ENCODE assay signal across 8 cellular contexts in the genomic region with DNA sequence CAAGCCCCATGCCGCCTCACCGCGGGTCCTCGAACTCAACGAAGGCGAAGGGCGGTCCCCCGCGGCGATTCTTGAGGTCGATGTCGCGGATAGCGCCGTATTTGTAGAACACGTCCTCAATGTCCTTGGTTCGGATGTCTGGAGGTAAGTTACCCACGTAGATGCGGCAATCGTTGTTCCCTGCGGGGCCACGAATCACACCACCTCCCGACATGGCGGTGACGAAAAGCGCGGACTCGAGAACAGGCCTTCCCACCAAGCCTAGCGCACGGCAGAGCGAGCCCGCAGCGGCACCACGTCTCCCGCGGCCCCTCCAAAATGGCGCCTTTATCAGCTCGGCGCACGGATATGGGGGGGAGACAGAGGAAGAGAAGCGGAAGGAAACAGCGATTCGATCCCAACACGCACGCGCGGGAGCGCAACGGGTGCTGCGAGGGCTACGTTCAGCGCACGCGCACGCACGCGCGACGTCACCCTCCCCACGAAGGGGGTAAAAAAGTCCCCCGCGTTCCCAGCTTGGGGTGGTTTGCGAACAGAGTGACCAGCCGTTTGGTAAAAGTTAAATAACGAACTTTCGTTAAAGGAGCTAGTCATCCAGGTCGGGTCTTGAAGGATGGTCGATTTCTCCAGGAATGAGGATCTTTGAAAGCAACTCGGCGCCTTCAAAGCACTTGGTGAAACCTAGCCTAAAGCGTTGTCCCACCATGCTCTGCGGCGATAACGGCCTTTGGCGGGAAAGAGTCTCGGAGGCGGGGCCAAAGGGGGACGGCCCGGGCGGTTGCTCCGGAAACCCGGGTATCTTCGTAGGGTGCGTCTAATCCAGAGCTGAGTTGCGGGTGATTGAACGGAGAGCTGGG. TPM values are rescaled to one million over a fixed set of nuclear protein-coding genes. Genes with fewer than 3 reads are reported as not detected.
DNase-seq lines count a peak whose midpoint lies in the region; TF ChIP-seq lines count a peak whose summit lies in the region.

Gene SRSF1 (minus strand): TSS at position 323 of the 857 bp plus-strand sequence. CDS start 109 bp downstream, at position 214.

- peaks cover 19% of the 10 kb centered on the region for H3K4me1 ChIP-seq in ES-I3 (ENCODE audit: insufficient read depth, low read length)
- H3K4me1 ChIP-seq in HAP-1 = peaks cover 24% of the 10 kb centered on the region
- peaks cover 15% of the 10 kb centered on the region for H3K4me1 ChIP-seq in MM.1S (ENCODE audit: low read length)
- H3K4me1 ChIP-seq in stomach smooth muscle (ENCODE audit: control insufficient read depth, insufficient read depth, low read length) = peaks cover 27% of the 10 kb centered on the region

- no peaks in the 10 kb centered on the region for H3K9me2 ChIP-seq in MM.1S (replicated peaks; ENCODE audit: insufficient read depth, low read length)

- H3K9ac ChIP-seq in ES-I3 (ENCODE audit: low read depth, low read length) (peak within 1 kb of the TSS; percentile 99), MM.1S (ENCODE audit: low read length) (peak within 1 kb of the TSS; percentile 100), stomach smooth muscle (ENCODE audit: low read length in 2 of 2) (peak within 1 kb of the TSS; percentile 91 to 100)

- H3K9me3 Mint-ChIP-seq in neural crest cell = peaks cover 5% of the 10 kb centered on the region

- H3K4me1 Mint-ChIP-seq in neural crest cell = peaks cover 74% of the 10 kb centered on the region

- H3K4me3 ChIP-seq in HAP-1 (peak within 1 kb of the TSS; percentile 96), MM.1S (ENCODE audit: low read length) (peak within 1 kb of the TSS; percentile 99), fibroblast of villous mesenchyme (ENCODE audit: low read depth, low read length) (peak within 1 kb of the TSS; percentile 97), stomach smooth muscle (ENCODE audit: low read length in 2 of 2) (peak within 1 kb of the TSS; percentile 76 to 100)

- H3K36me3 Mint-ChIP-seq in neural crest cell (ENCODE audit: low read depth) = peaks cover 51% of the 10 kb centered on the region

- TF ChIP-seq CTCF in MM.1S (IDR thresholded peaks at IDR 0.05; ENCODE audit: low read length) (no peak), fibroblast of villous mesenchyme (IDR thresholded peaks at IDR 0.05; ENCODE audit: insufficient read depth, low read depth, low read length) (no peak), neural crest cell (conservative IDR thresholded peaks at IDR 0.05) (no peak)

- peaks cover 33% of the 10 kb centered on the region for H4K20me1 ChIP-seq in MM.1S (ENCODE audit: insufficient read depth, low read length)

- H2AFZ ChIP-seq in MM.1S (ENCODE audit: low read length) = peak within 1 kb of the TSS; percentile 88

- DNase-seq in HAP-1 (ENCODE audit: low spot score in 2 of 2) (peak; percentile 94 to 97), MM.1S (peak; percentile 99), SIG-M5 (lab: John Stamatoyannopoulos, UW) (peak; percentile 81), activated gamma-delta T cell (lab: John Stamatoyannopoulos, UW) (peak; percentile 94), fibroblast of villous mesenchyme (ENCODE audit: low read depth) (peak; percentile 97), neural crest cell (ENCODE audit: low read depth, low spot score) (peak; percentile 95)

- H3K9me3 ChIP-seq in ES-I3 (ENCODE audit: control insufficient read depth, insufficient read depth, low read length) (no peaks in the 10 kb centered on the region), HAP-1 (no peaks in the 10 kb centered on the region; the same call in none of the 2 replicates), MM.1S (replicated peaks; ENCODE audit: insufficient read depth, low read length) (no peaks in the 10 kb centered on the region), stomach smooth muscle (ENCODE audit: control insufficient read depth in 2 of 2, low read length in 2 of 2) (no peaks in the 10 kb centered on the region)

- H3K79me2 ChIP-seq in MM.1S (ENCODE audit: low read length) = peaks cover 50% of the 10 kb centered on the region

- in situ Hi-C loops in HAP-1 (cut with MboI; ENCODE audit: low sequenced_read_pairs) = loop anchor here (10.0 kb wide), 1 partner anchor 108 kb away; no protein-coding TSS in a partner anchor

- H3K27me3 ChIP-seq in HAP-1 (ENCODE audit: low read depth) (no peaks in the 10 kb centered on the region), MM.1S (replicated peaks; ENCODE audit: insufficient read depth, low read length) (no peaks in the 10 kb centered on the region), stomach smooth muscle (ENCODE audit: control insufficient read depth in 1 of 2, insufficient read depth in 2 of 2, low read length in 2 of 2) (no peaks in the 10 kb centered on the region)

- peaks cover 25% of the 10 kb centered on the region for H3F3A ChIP-seq in MM.1S (ENCODE audit: insufficient read depth, low read length)

- H3K27ac Mint-ChIP-seq in neural crest cell (ENCODE audit: unreplicated experiment) = peak within 1 kb of the TSS; percentile 100

- peak within 1 kb of the TSS; percentile 100 for H3K4me3 Mint-ChIP-seq in neural crest cell

- peak within 1 kb of the TSS; percentile 86 for H3K4me2 ChIP-seq in MM.1S (ENCODE audit: low read depth, low read length)

- peaks cover 12% of the 10 kb centered on the region for H3K27me3 Mint-ChIP-seq in neural crest cell (ENCODE audit: low read depth)

- peaks cover 26% of the 10 kb centered on the region for H3K36me3 ChIP-seq in ES-I3 (ENCODE audit: insufficient read depth, low read length)
- H3K36me3 ChIP-seq in HAP-1 (replicated peaks) = peaks cover 45% of the 10 kb centered on the region
- peaks cover 31% of the 10 kb centered on the region for H3K36me3 ChIP-seq in MM.1S (replicated peaks; ENCODE audit: insufficient read depth, low read length)
- H3K36me3 ChIP-seq in stomach smooth muscle (ENCODE audit: control insufficient read depth in 2 of 2, insufficient read depth in 2 of 2, low read length in 2 of 2) = peaks cover 19 to 34% of the 10 kb centered on the region in 2 donors

- H3K27ac ChIP-seq in MM.1S (ENCODE audit: low read length) = peak within 1 kb of the TSS; percentile 90
- H3K27ac ChIP-seq in stomach smooth muscle (ENCODE audit: low read length) = peak within 1 kb of the TSS; percentile 99

RNA-seq across cellular contexts. Expression of gene SRSF1, which starts in this region (rescaled TPM):
- 330 and 434 TPM in 2 replicates for total RNA-seq in fibroblast of villous mesenchyme
- 548 and 554 TPM in 2 replicates for total RNA-seq in neural crest cell

Comparison
In these comparisons a context has a peak if more than half of its experiments do, and no peak if none do; other contexts are left out.
1. Peak in every context shown above with its lines: DNase-seq, H3K4me3 ChIP-seq and H3K27ac ChIP-seq.